Comparison of ENCODE assay signal across 12 cellular contexts in the genomic region with DNA sequence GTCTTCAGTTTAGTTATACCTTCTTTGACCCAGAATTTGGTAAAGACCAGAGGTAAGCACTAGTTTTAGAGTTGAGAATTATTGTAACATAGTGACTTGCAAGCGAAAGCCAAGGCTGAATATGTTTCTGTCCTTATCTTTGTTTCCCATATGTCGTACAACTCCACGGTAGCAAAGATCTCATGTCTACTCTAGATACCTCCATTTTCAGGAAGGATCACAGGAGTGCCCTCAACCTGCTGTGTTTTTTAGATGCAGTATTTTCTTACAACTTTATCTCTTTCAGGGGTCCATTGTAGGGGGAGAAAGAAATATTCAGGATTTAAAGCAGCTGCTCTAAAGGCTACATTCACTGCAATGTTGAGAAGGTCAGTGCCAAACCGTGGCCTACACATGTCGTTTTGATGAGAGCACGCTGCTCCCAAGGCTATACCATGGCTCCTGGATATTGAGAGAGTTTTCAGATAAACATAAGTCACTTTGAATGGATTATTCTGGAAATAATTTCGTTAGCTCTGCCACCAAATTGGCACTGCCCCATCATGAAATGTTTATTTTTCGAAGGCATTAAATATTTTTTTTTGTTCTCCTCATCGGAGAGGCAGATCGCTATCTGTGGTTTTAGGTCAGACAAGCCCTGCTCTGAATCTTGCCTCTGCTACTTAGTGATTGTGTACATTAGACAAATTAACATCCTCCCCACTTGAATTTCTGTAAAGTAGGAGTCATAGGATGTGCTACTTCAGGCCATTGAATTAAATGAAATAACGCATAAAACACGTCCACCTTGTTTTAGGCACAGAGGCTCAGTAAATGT. TPM values are rescaled to one million over a fixed set of nuclear protein-coding genes. Genes with fewer than 3 reads are reported as not detected.
DNase-seq lines count a peak whose midpoint lies in the region; ATAC-seq and TF ChIP-seq lines count a peak whose summit lies in the region.
"Had no signal": no experiment of that assay in that cellular context is flagged by ENCODE, and none has a peak within 500 bp of the region (broad histone marks: within the 10 kb centered on the region; RNA-seq: fewer than 3 reads in every experiment).

No MANE protein-coding gene starts in this region.

- H4K8ac ChIP-seq in IMR-90 (ENCODE audit: low read depth in 2 of 2, low read length in 2 of 2): peak overlapping the region; percentile 3 to 58; a peak in 2 of 4 replicates

- peak overlapping the region; percentile 88 for H2AK5ac ChIP-seq in IMR-90 (ENCODE audit: low read depth, low read length)

- H3K14ac ChIP-seq in IMR-90 (replicated peaks; ENCODE audit: low read depth, low read length): 0 out of 2 replicates have a peak overlapping the region, but pooled peaks have one; percentile 57

- H2BK15ac ChIP-seq in IMR-90 (ENCODE audit: low read depth, low read length): peak overlapping the region; percentile 3; the same call in 1 of the 3 replicates

- H3K4me3 Mint-ChIP-seq in Calu3 (ENCODE audit: low read depth, unreplicated experiment) (peak overlapping the region; percentile 98), nephron progenitor cell (peak overlapping the region; percentile 88)
- H3K4me3 Mint-ChIP-seq in activated T-helper 1 cell treated with anti-CD3 and anti-CD28 coated beads, Interleukin-12 subunit alpha, Interleukin-12 subunit beta, Interleukin-2, Interleukin-4 antibody, amounts not matched to agents 30 ng/mL and 10 ng/mL and 1 ng/mL, durations not matched to agents 14 hours and 24 hours and 36 hours: peak overlapping the region; percentile 92

- H3K4me1 Mint-ChIP-seq in Calu3 (ENCODE audit: low read depth, unreplicated experiment) (peaks cover 18% of the 10 kb centered on the region), nephron progenitor cell (peaks cover 40% of the 10 kb centered on the region)
- peaks cover 66% of the 10 kb centered on the region for H3K4me1 Mint-ChIP-seq in activated T-helper 1 cell treated with anti-CD3 and anti-CD28 coated beads, Interleukin-12 subunit alpha, Interleukin-12 subunit beta, Interleukin-2, Interleukin-4 antibody, amounts not matched to agents 30 ng/mL and 10 ng/mL and 1 ng/mL, durations not matched to agents 14 hours and 24 hours and 36 hours (ENCODE audit: low read depth)

- peak overlapping the region; percentile 17; the same call in 1 of the 2 replicates for H2BK20ac ChIP-seq in IMR-90 (ENCODE audit: low read depth, low read length)

- H3K27me3 Mint-ChIP-seq in Calu3 (ENCODE audit: unreplicated experiment) (no peaks in the 10 kb centered on the region), nephron progenitor cell (ENCODE audit: low read depth, poor library complexity) (peaks cover 4% of the 10 kb centered on the region)
- no peaks in the 10 kb centered on the region for H3K27me3 Mint-ChIP-seq in activated T-helper 1 cell treated with anti-CD3 and anti-CD28 coated beads, Interleukin-12 subunit alpha, Interleukin-12 subunit beta, Interleukin-2, Interleukin-4 antibody, amounts not matched to agents 30 ng/mL and 10 ng/mL and 1 ng/mL, durations not matched to agents 14 hours and 24 hours and 36 hours (ENCODE audit: insufficient read depth)

- no TSS peak for BruUV-seq in Calu3 (replicated peaks; lab: Mats Ljungman, UMichigan)
- no TSS peak for BruUV-seq in IMR-90 (replicated peaks; lab: Mats Ljungman, UMichigan)

- no peak overlapping the region for H2AFZ ChIP-seq in IMR-90 (replicated peaks; ENCODE audit: low read length, poor library complexity)

- no peak overlapping the region; the same call in 1 of the 2 replicates for H4K5ac ChIP-seq in IMR-90 (ENCODE audit: low read depth, low read length)

- in situ Hi-C loops in IMR-90 (cut with MboI; ENCODE audit: low sequenced_read_pairs): no loop called here

- H3K4me2 ChIP-seq in IMR-90 (ENCODE audit: low read depth, low read length): peak overlapping the region; percentile 39

- H3K9me3 ChIP-seq in IMR-90 (ENCODE audit: control insufficient read depth, insufficient read depth, low read length): no peaks in the 10 kb centered on the region

- H3K56ac ChIP-seq in IMR-90 (ENCODE audit: extremely low read depth, insufficient read depth, low read length): 0 out of 2 replicates have a peak overlapping the region, but pooled peaks have one; percentile 5

- H3K36me3 ChIP-seq in IMR-90 (ENCODE audit: control insufficient read depth, insufficient read depth, low read length): 0 out of 2 replicates have a peak, but pooled peaks cover 2% of the 10 kb centered on the region
- H3K36me3 ChIP-seq: cardiac muscle cell had no signal

- POLR2A ChIA-PET in IMR-90 (lab: Charles Lee; ENCODE audit: unreplicated experiment): no interaction called here

- H3K4me1 ChIP-seq in IMR-90 (ENCODE audit: control insufficient read depth, insufficient read depth, low read length): peaks cover 2% of the 10 kb centered on the region; the same call in 1 of the 2 replicates

- H3K27ac Mint-ChIP-seq in Calu3 (ENCODE audit: unreplicated experiment): peak overlapping the region; percentile 98
- H3K27ac Mint-ChIP-seq in activated T-helper 1 cell treated with anti-CD3 and anti-CD28 coated beads, Interleukin-12 subunit alpha, Interleukin-12 subunit beta, Interleukin-2, Interleukin-4 antibody, amounts not matched to agents 30 ng/mL and 10 ng/mL and 1 ng/mL, durations not matched to agents 14 hours and 24 hours and 36 hours: peak overlapping the region; percentile 99
- H3K27ac Mint-ChIP-seq in nephron progenitor cell: peak overlapping the region; percentile 58

- peak overlapping the region; percentile 67 for H2BK5ac ChIP-seq in IMR-90 (ENCODE audit: low read depth, low read length, poor library complexity, severe bottlenecking)

- H2BK120ac ChIP-seq in IMR-90 (ENCODE audit: low read depth, low read length): 0 out of 2 replicates have a peak overlapping the region, but pooled peaks have one; percentile 7

- H4K20me1 ChIP-seq in IMR-90 (ENCODE audit: insufficient read depth, low read length): no peaks in the 10 kb centered on the region

- no peak overlapping the region for H3K4me3 ChIP-seq in IMR-90 (ENCODE audit: insufficient read depth, low read depth, low read length)
- H3K4me3 ChIP-seq: cardiac muscle cell had no signal

- 60% methylated on average over 1 of the region's 12 CpGs; no CpG with 5 or more reads in 1 of the 2 experiments for WGBS in IMR-90 (ENCODE audit: extremely low coverage in 2 of 2, insufficient read length in 1 of 2), 2 experiments

- H3K18ac ChIP-seq in IMR-90 (ENCODE audit: low read depth, low read length): peak overlapping the region; percentile 40; the same call in 1 of the 2 replicates

- H3K9me3 Mint-ChIP-seq in Calu3 (ENCODE audit: low read depth, unreplicated experiment): no peaks in the 10 kb centered on the region
- no peaks in the 10 kb centered on the region for H3K9me3 Mint-ChIP-seq in activated T-helper 1 cell treated with anti-CD3 and anti-CD28 coated beads, Interleukin-12 subunit alpha, Interleukin-12 subunit beta, Interleukin-2, Interleukin-4 antibody, amounts not matched to agents 30 ng/mL and 10 ng/mL and 1 ng/mL, durations not matched to agents 14 hours and 24 hours and 36 hours
- peaks cover 31% of the 10 kb centered on the region for H3K9me3 Mint-ChIP-seq in nephron progenitor cell

- H3K27me3 ChIP-seq in IMR-90 (ENCODE audit: control insufficient read depth, insufficient read depth, low read length): no peaks in the 10 kb centered on the region
- H3K27me3 ChIP-seq: cardiac muscle cell had no signal

- H3K36me3 Mint-ChIP-seq in Calu3 (ENCODE audit: insufficient read depth, unreplicated experiment): peaks cover 46% of the 10 kb centered on the region
- peaks cover 41% of the 10 kb centered on the region for H3K36me3 Mint-ChIP-seq in activated T-helper 1 cell treated with anti-CD3 and anti-CD28 coated beads, Interleukin-12 subunit alpha, Interleukin-12 subunit beta, Interleukin-2, Interleukin-4 antibody, amounts not matched to agents 30 ng/mL and 10 ng/mL and 1 ng/mL, durations not matched to agents 14 hours and 24 hours and 36 hours (ENCODE audit: low read depth)
- H3K36me3 Mint-ChIP-seq in nephron progenitor cell (ENCODE audit: low read depth): peaks cover 60% of the 10 kb centered on the region

- intact Hi-C loops in Calu3 (cut with micrococcal nuclease; ENCODE audit: unreplicated experiment): loop anchor here (10.0 kb wide), 1 partner anchor 147 kb away; no protein-coding TSS in a partner anchor
- intact Hi-C loops in IMR-90 (cut with micrococcal nuclease): loop anchor here (5.0 kb wide), 2 partner anchors 34 to 54 kb away; no protein-coding TSS in a partner anchor
- intact Hi-C loops in activated T-helper 1 cell treated with anti-CD3 and anti-CD28 coated beads, Interleukin-12 subunit alpha, Interleukin-12 subunit beta, Interleukin-2, Interleukin-4 antibody, amounts not matched to agents 30 ng/mL and 10 ng/mL and 1 ng/mL, durations not matched to agents 14 hours and 24 hours and 36 hours (cut with micrococcal nuclease): loop anchor here (2.0 to 5.0 kb wide), 6 partner anchors 34 to 1891 kb away; partner anchors contain the start of gene DOCK10

- TF ChIP-seq CTCF in Calu3 (IDR thresholded peaks at IDR 0.05; ENCODE audit: unreplicated experiment) (no peak), IMR-90 (conservative IDR thresholded peaks at IDR 0.05; ENCODE audit: low read depth, low read length) (no peak), nephron progenitor cell (IDR thresholded peaks at IDR 0.05) (no peak)

- H2AK9ac ChIP-seq in IMR-90 (replicated peaks; ENCODE audit: low read depth, low read length, poor library complexity): no peak overlapping the region

- H4K91ac ChIP-seq in IMR-90 (ENCODE audit: insufficient read depth, low read depth, low read length): no peak overlapping the region; the same call in none of the 2 replicates

- peaks cover 27 to 39% of the 10 kb centered on the region in 2 experiments for H3K79me1 ChIP-seq in IMR-90 (ENCODE audit: low read depth in 1 of 2, low read length in 2 of 2)

- no peak for ATAC-seq in IMR-90 (ENCODE audit: low read depth)

- no peak for DNase-seq in Calu3
- no peak for DNase-seq in IMR-90
- DNase-seq in activated T-helper 1 cell treated with anti-CD3 and anti-CD28 coated beads, Interleukin-12 subunit alpha, Interleukin-12 subunit beta, Interleukin-2, Interleukin-4 antibody, amounts not matched to agents 30 ng/mL and 10 ng/mL and 1 ng/mL, durations not matched to agents 14 hours and 24 hours and 36 hours (ENCODE audit: low spot score): no peak
- DNase-seq in nephron progenitor cell: no peak
- DNase-seq in activated gamma-delta T cell treated with Interleukin-2 at 50 U/mL for 16 hours: no peak
- DNase-seq in D341Med (ENCODE audit: low spot score): no peak
- DNase-seq in NCI-H146 treated with DMSO at 0.1 percent for 48 hours (lab: John Stamatoyannopoulos, UW; ENCODE audit: unreplicated experiment): no peak
- DNase-seq: activated CD4-positive, alpha-beta T cell treated with anti-CD3 and anti-CD28 coated beads for 48 hours; foreskin melanocyte; NCI-H1092; stimulated activated CD4-positive, alpha-beta T cell treated with anti-CD3 and anti-CD28 coated beads, Interleukin-12 subunit alpha, Interleukin-12 subunit beta, amount 100 ng/mL, for 4 hours had no signal

- CTCF ChIA-PET in Calu3 (lab: Charles Lee) (interaction anchor here (0.6 kb wide), 1 partner anchor 51 kb away, joined by 7 read pairs; no protein-coding TSS in a partner anchor), IMR-90 (lab: Yijun Ruan, JAX) (interaction anchor here (0.9 kb wide), 1 partner anchor 19 kb away, joined by 3 read pairs; no protein-coding TSS in a partner anchor)

- no peak overlapping the region for H3K4ac ChIP-seq in IMR-90 (ENCODE audit: low read depth, low read length)

- peak overlapping the region; percentile 50; the same call in 1 of the 2 replicates for H3K23ac ChIP-seq in IMR-90 (ENCODE audit: low read depth, low read length)

- no peak for TF ChIP-seq POLR2A in IMR-90 (IDR thresholded peaks at IDR 0.05; ENCODE audit: low read depth, low read length)

- peaks cover 5% of the 10 kb centered on the region; the same call in 1 of the 2 replicates for H3K9me1 ChIP-seq in IMR-90 (ENCODE audit: insufficient read depth, low read length)

- H3K27ac ChIP-seq in IMR-90 (ENCODE audit: insufficient read depth, low read length): no peak overlapping the region

- TF ChIP-seq RAD21 in IMR-90 (IDR thresholded peaks at IDR 0.05; ENCODE audit: low read length): no peak

- dilution Hi-C loops in IMR-90 (cut with HindIII; ENCODE audit: low sequenced_read_pairs, unreplicated experiment): no loop called here

- H3K9ac ChIP-seq in IMR-90 (ENCODE audit: low read depth, low read length): no peak overlapping the region; the same call in 1 of the 2 replicates

RNA-seq across cellular contexts. Expression of gene RHBDD1, which starts 2.1 kb away (rescaled TPM):
- total RNA-seq in Calu3 (2022) (28.7 and 32.8 TPM in 2 replicates), IMR-90 (2012; rRNA removed) (11.9 and 14.0 TPM in 2 replicates)
- 9.3 and 9.7 TPM in 2 replicates for polyA plus RNA-seq in IMR-90 (2012; rRNA removed)
- 4.0 and 4.1 TPM in 2 replicates for polyA plus RNA-seq in IMR-90 (2012; cell fraction: cytosol; rRNA removed)
- 3.8 and 8.8 TPM in 2 replicates for polyA plus RNA-seq in IMR-90 (2012; cell fraction: nucleus; rRNA removed; ENCODE audit: low replicate concordance)
- total RNA-seq in activated T-helper 1 cell treated with anti-CD3 and anti-CD28 coated beads, Interleukin-12 subunit alpha, Interleukin-12 subunit beta, Interleukin-2, Interleukin-4 antibody, amounts not matched to agents 30 ng/mL and 10 ng/mL and 1 ng/mL, durations not matched to agents 14 hours and 24 hours and 36 hours: 39.9 and 48.0 TPM in 2 replicates

RNA-seq across cellular contexts. Expression of gene IRS1, which starts 38.4 kb away (rescaled TPM):
- total RNA-seq in Calu3 (2022): 29.7 and 34.4 TPM in 2 replicates
- total RNA-seq in IMR-90 (2012; rRNA removed): 21.1 and 29.4 TPM in 2 replicates
- 37.1 and 44.5 TPM in 2 replicates for polyA plus RNA-seq in IMR-90 (2012; rRNA removed)
- polyA plus RNA-seq in IMR-90 (2012; cell fraction: cytosol; rRNA removed): 15.4 and 40.6 TPM in 2 replicates
- polyA plus RNA-seq in IMR-90 (2012; cell fraction: nucleus; rRNA removed; ENCODE audit: low replicate concordance): 20.3 and 39.6 TPM in 2 replicates
- total RNA-seq in activated T-helper 1 cell treated with anti-CD3 and anti-CD28 coated beads, Interleukin-12 subunit alpha, Interleukin-12 subunit beta, Interleukin-2, Interleukin-4 antibody, amounts not matched to agents 30 ng/mL and 10 ng/mL and 1 ng/mL, durations not matched to agents 14 hours and 24 hours and 36 hours: 3.8 and 4.2 TPM in 2 replicates
